In the genomic region with DNA sequence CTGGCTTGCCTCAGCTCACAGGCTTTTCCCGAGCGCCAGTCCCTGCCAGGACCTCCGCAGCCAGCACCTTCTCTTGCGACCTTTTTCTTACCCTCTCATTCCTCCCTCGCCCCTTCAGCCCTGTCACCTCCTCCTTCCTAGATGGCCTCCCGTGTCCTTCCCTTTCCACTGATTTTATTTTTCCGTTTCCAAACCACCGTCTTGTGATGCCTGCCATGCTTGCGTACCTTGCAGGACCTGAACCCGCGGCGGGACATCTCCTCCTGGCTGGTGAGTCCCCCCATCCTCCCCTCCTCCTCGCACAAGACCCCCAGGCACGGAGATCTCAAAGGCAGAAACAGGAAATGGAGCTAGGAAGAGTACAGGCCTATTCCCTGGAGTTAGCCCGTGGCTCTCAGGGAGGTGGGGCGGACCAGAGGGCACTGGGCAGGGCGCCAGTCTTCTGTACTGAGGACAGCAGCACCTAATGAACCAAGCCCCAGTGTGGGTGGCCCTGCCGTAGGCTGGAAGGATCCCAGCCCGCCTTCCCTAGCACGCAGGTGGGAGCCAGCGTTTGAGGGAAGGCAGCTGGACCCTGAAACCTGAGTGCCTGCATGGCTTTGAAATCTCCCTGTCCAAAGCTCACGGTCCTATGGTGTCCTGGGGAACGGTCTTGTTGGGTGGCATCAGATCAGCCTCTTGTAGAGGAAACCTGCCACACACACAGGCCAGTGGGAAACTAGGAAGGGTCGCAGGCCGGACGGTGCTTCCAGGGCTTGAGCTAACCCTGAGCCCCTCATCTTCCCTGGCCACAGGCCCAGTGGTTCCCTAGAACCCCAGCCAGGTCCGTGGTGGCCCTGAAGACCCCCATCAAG, we compare ENCODE assay signal across 1 cellular context.
TF ChIP-seq lines count a peak whose summit lies in the region.

No MANE protein-coding gene starts in this region.

TF ChIP-seq in HepG2, 621 proteins besides CTCF, POLR2A, EP300 and RAD21 (continued from another document and continues in another):
- TF ChIP-seq CEBPG (CRISPR knock-in tag; IDR thresholded peaks at IDR 0.05) (peak; percentile 22; the same call in 1 of the 2 replicates), ZNF317 (CRISPR knock-in tag; IDR thresholded peaks at IDR 0.05) (no peak), HDAC2 (CRISPR knock-in tag; IDR thresholded peaks at IDR 0.05) (peak; percentile 84), SP2 (CRISPR knock-in tag; IDR thresholded peaks at IDR 0.05) (0 out of 2 replicates have a peak, but pooled peaks have one; percentile 46), POLR2G (IDR thresholded peaks at IDR 0.05; ENCODE audit: low read depth, low read length) (peak; percentile 81), ZBTB8A (CRISPR knock-in tag; IDR thresholded peaks at IDR 0.05; ENCODE audit: borderline replicate concordance, low read depth) (no peak; the same call in 1 of the 2 replicates), SOX13 (IDR thresholded peaks at IDR 0.05) (no peak), SOX13 (CRISPR knock-in tag; conservative IDR thresholded peaks at IDR 0.05 in 1 of 2, IDR thresholded peaks at IDR 0.05 in 1 of 2) (peak in 1 of 2 experiments; percentile 48; a peak in 2 of 4 replicates), HES4 (CRISPR knock-in tag; IDR thresholded peaks at IDR 0.05; ENCODE audit: borderline replicate concordance) (no peak; the same call in 1 of the 2 replicates), ZSCAN12 (CRISPR knock-in tag; IDR thresholded peaks at IDR 0.05) (no peak), HOXA5 (CRISPR knock-in tag; IDR thresholded peaks at IDR 0.05) (no peak; the same call in 1 of the 2 replicates), TSC22D2 (CRISPR knock-in tag; IDR thresholded peaks at IDR 0.05; ENCODE audit: borderline replicate concordance) (0 out of 2 replicates have a peak, but pooled peaks have one; percentile 54), TAF15 (IDR thresholded peaks at IDR 0.05; ENCODE audit: low read depth, low read length, poor library complexity, severe bottlenecking) (no peak), MNT (IDR thresholded peaks at IDR 0.05) (no peak), ELF3 (CRISPR knock-in tag; IDR thresholded peaks at IDR 0.05) (peak; percentile 83), FLYWCH1 (CRISPR knock-in tag; IDR thresholded peaks at IDR 0.05) (no peak), NFYB (CRISPR knock-in tag; IDR thresholded peaks at IDR 0.05) (no peak; the same call in 1 of the 2 replicates), RXRA (CRISPR knock-in tag; IDR thresholded peaks at IDR 0.05) (no peak; the same call in none of the 2 replicates), ZNF3 (CRISPR knock-in tag; IDR thresholded peaks at IDR 0.05) (no peak; the same call in 1 of the 2 replicates), ASH2L (IDR thresholded peaks at IDR 0.05; ENCODE audit: insufficient read length, low read depth, low read length) (peak; percentile 84), PHF5A (CRISPR knock-in tag; IDR thresholded peaks at IDR 0.05; ENCODE audit: low read depth, unreplicated experiment) (peak; percentile 8), ZNF430 (CRISPR knock-in tag; IDR thresholded peaks at IDR 0.05) (no peak), HMGXB3 (CRISPR knock-in tag; IDR thresholded peaks at IDR 0.05; ENCODE audit: borderline replicate concordance) (no peak), TCF7L2 (IDR thresholded peaks at IDR 0.05; ENCODE audit: low read depth, low read length) (no peak), GABPA (IDR thresholded peaks at IDR 0.05; ENCODE audit: low read depth, low read length) (no peak), GABPA (CRISPR knock-in tag; IDR thresholded peaks at IDR 0.05; ENCODE audit: low read depth) (peak; percentile 61), ZMYM4 (CRISPR knock-in tag; IDR thresholded peaks at IDR 0.05) (peak; percentile 21; the same call in 1 of the 2 replicates), ZNF543 (CRISPR knock-in tag; IDR thresholded peaks at IDR 0.05) (0 out of 2 replicates have a peak, but pooled peaks have one; percentile 77), TBX3 (IDR thresholded peaks at IDR 0.05; ENCODE audit: borderline replicate concordance) (no peak), POGK (CRISPR knock-in tag; conservative IDR thresholded peaks at IDR 0.05) (peak; percentile 79; the same call in 1 of the 2 replicates), ZSCAN31 (CRISPR knock-in tag; IDR thresholded peaks at IDR 0.05; ENCODE audit: low read depth) (peak; percentile 95), MZF1 (CRISPR knock-in tag; IDR thresholded peaks at IDR 0.05; ENCODE audit: borderline replicate concordance) (no peak), ZBTB20 (CRISPR knock-in tag; IDR thresholded peaks at IDR 0.05; ENCODE audit: borderline replicate concordance, low read depth) (peak; percentile 72; the same call in 1 of the 2 replicates), ZNF737 (CRISPR knock-in tag; IDR thresholded peaks at IDR 0.05; ENCODE audit: borderline replicate concordance) (0 out of 2 replicates have a peak, but pooled peaks have one; percentile 46), MXD4 (CRISPR knock-in tag; IDR thresholded peaks at IDR 0.05) (peak; percentile 47; the same call in 1 of the 2 replicates), FIP1L1 (IDR thresholded peaks at IDR 0.05; ENCODE audit: borderline replicate concordance, insufficient read depth, low read depth, low read length) (0 out of 2 replicates have a peak, but pooled peaks have one; percentile 59), ZNF713 (CRISPR knock-in tag; IDR thresholded peaks at IDR 0.05) (0 out of 2 replicates have a peak, but pooled peaks have one; percentile 32), SOX5 (CRISPR knock-in tag; IDR thresholded peaks at IDR 0.05; ENCODE audit: borderline replicate concordance) (0 out of 2 replicates have a peak, but pooled peaks have one; percentile 53), HNRNPUL1 (IDR thresholded peaks at IDR 0.05; ENCODE audit: low read depth, low read length) (no peak), MIER2 (CRISPR knock-in tag; IDR thresholded peaks at IDR 0.05) (no peak; the same call in 1 of the 2 replicates), ZBTB7A (CRISPR knock-in tag; IDR thresholded peaks at IDR 0.05) (peak; percentile 85; the same call in 1 of the 2 replicates), ZNF724P (CRISPR knock-in tag; IDR thresholded peaks at IDR 0.05; ENCODE audit: borderline replicate concordance) (no peak), NFE2L1 (CRISPR knock-in tag; IDR thresholded peaks at IDR 0.05; ENCODE audit: borderline replicate concordance) (no peak)
- TF ChIP-seq, protein P1, sequence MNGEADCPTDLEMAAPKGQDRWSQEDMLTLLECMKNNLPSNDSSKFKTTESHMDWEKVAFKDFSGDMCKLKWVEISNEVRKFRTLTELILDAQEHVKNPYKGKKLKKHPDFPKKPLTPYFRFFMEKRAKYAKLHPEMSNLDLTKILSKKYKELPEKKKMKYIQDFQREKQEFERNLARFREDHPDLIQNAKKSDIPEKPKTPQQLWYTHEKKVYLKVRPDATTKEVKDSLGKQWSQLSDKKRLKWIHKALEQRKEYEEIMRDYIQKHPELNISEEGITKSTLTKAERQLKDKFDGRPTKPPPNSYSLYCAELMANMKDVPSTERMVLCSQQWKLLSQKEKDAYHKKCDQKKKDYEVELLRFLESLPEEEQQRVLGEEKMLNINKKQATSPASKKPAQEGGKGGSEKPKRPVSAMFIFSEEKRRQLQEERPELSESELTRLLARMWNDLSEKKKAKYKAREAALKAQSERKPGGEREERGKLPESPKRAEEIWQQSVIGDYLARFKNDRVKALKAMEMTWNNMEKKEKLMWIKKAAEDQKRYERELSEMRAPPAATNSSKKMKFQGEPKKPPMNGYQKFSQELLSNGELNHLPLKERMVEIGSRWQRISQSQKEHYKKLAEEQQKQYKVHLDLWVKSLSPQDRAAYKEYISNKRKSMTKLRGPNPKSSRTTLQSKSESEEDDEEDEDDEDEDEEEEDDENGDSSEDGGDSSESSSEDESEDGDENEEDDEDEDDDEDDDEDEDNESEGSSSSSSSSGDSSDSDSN (CRISPR knock-in tag; IDR thresholded peaks at IDR 0.05), result peak; percentile 90
- TF ChIP-seq, protein P2, sequence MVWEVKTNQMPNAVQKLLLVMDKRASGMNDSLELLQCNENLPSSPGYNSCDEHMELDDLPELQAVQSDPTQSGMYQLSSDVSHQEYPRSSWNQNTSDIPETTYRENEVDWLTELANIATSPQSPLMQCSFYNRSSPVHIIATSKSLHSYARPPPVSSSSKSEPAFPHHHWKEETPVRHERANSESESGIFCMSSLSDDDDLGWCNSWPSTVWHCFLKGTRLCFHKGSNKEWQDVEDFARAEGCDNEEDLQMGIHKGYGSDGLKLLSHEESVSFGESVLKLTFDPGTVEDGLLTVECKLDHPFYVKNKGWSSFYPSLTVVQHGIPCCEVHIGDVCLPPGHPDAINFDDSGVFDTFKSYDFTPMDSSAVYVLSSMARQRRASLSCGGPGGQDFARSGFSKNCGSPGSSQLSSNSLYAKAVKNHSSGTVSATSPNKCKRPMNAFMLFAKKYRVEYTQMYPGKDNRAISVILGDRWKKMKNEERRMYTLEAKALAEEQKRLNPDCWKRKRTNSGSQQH (CRISPR knock-in tag; IDR thresholded peaks at IDR 0.05; ENCODE audit: low read depth), result 0 out of 2 replicates have a peak, but pooled peaks have one; percentile 64
- TF ChIP-seq, protein P3, sequence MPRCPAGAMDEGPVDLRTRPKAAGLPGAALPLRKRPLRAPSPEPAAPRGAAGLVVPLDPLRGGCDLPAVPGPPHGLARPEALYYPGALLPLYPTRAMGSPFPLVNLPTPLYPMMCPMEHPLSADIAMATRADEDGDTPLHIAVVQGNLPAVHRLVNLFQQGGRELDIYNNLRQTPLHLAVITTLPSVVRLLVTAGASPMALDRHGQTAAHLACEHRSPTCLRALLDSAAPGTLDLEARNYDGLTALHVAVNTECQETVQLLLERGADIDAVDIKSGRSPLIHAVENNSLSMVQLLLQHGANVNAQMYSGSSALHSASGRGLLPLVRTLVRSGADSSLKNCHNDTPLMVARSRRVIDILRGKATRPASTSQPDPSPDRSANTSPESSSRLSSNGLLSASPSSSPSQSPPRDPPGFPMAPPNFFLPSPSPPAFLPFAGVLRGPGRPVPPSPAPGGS (CRISPR knock-in tag; IDR thresholded peaks at IDR 0.05), result no peak; the same call in none of the 2 replicates
- TF ChIP-seq, protein P4, sequence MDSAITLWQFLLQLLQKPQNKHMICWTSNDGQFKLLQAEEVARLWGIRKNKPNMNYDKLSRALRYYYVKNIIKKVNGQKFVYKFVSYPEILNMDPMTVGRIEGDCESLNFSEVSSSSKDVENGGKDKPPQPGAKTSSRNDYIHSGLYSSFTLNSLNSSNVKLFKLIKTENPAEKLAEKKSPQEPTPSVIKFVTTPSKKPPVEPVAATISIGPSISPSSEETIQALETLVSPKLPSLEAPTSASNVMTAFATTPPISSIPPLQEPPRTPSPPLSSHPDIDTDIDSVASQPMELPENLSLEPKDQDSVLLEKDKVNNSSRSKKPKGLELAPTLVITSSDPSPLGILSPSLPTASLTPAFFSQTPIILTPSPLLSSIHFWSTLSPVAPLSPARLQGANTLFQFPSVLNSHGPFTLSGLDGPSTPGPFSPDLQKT (CRISPR knock-in tag; IDR thresholded peaks at IDR 0.05; ENCODE audit: borderline replicate concordance), result no peak
- TF ChIP-seq, protein P5, sequence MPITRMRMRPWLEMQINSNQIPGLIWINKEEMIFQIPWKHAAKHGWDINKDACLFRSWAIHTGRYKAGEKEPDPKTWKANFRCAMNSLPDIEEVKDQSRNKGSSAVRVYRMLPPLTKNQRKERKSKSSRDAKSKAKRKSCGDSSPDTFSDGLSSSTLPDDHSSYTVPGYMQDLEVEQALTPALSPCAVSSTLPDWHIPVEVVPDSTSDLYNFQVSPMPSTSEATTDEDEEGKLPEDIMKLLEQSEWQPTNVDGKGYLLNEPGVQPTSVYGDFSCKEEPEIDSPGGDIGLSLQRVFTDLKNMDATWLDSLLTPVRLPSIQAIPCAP (CRISPR knock-in tag; IDR thresholded peaks at IDR 0.05; ENCODE audit: low read depth), result no peak
